ENCODE assay signal across 22 cellular contexts in genomic region chr2:216574046-216574445, GRCh38. TPM values are rescaled to one million over a fixed set of nuclear protein-coding genes. Genes with fewer than 3 reads are reported as not detected.
DNase-seq lines count a peak whose midpoint lies in the region; ATAC-seq, FAIRE-seq and TF ChIP-seq lines count a peak whose summit lies in the region.
"Had no signal": no experiment of that assay in that cellular context is flagged by ENCODE, and none has a peak within 500 bp of the region (broad histone marks: within the 10 kb centered on the region; RNA-seq: fewer than 3 reads in every experiment).

No MANE protein-coding gene starts in this region.

- H3F3A ChIP-seq in GM23248 (ENCODE audit: insufficient read depth), result peaks cover 23% of the 10 kb centered on the region
- no peaks in the 10 kb centered on the region for H3F3A ChIP-seq in smooth muscle cell (ENCODE audit: low read depth)

- peaks cover 2% of the 10 kb centered on the region for H3K27me3 Mint-ChIP-seq in astrocyte (ENCODE audit: low read depth, unreplicated experiment)
- H3K27me3 Mint-ChIP-seq in activated CD4-positive, alpha-beta memory T cell treated with anti-CD3 and anti-CD28 coated beads, Interleukin-2, amount 10 ng/mL, durations not matched to agents 7 days and 5 days, result peaks cover 11% of the 10 kb centered on the region

- no peaks in the 10 kb centered on the region for H3K27me3 ChIP-seq in GM23248 (replicated peaks; ENCODE audit: insufficient read depth)
- H3K27me3 ChIP-seq in astrocyte (ENCODE audit: insufficient read depth, low read length), result no peaks in the 10 kb centered on the region
- H3K27me3 ChIP-seq in left ventricle myocardium inferior (ENCODE audit: low read depth), result no peaks in the 10 kb centered on the region
- no peaks in the 10 kb centered on the region for H3K27me3 ChIP-seq in smooth muscle cell (ENCODE audit: low read depth)

- H4K20me1 ChIP-seq in GM23248 (ENCODE audit: insufficient read depth) (no peaks in the 10 kb centered on the region), astrocyte (ENCODE audit: insufficient read depth, low read length) (no peaks in the 10 kb centered on the region), smooth muscle cell (ENCODE audit: low read depth) (no peaks in the 10 kb centered on the region)

- no peaks in the 10 kb centered on the region for H3K9me2 ChIP-seq in GM23248 (ENCODE audit: insufficient read depth)

- ATAC-seq in HG03196 (IDR thresholded peaks at IDR 0.05; ENCODE audit: unreplicated experiment), result no peak
- no peak for ATAC-seq in esophagus mucosa
- ATAC-seq: foreskin keratinocyte, PC-3 had no signal

- CTCF ChIA-PET in activated CD4-positive, alpha-beta memory T cell treated with anti-CD3 and anti-CD28 coated beads, Interleukin-2, amount 10 ng/mL, durations not matched to agents 7 days and 5 days (lab: Charles Lee), result no interaction called here

- no peak overlapping the region for H3K4me3 Mint-ChIP-seq in astrocyte (ENCODE audit: unreplicated experiment)
- no peak overlapping the region for H3K4me3 Mint-ChIP-seq in activated CD4-positive, alpha-beta memory T cell treated with anti-CD3 and anti-CD28 coated beads, Interleukin-2, amount 10 ng/mL, durations not matched to agents 7 days and 5 days
- H3K4me3 Mint-ChIP-seq: brain, memory B cell, nephron had no signal

- peaks cover 11% of the 10 kb centered on the region for H3K4me1 Mint-ChIP-seq in astrocyte (ENCODE audit: low read depth, unreplicated experiment)
- H3K4me1 Mint-ChIP-seq in activated CD4-positive, alpha-beta memory T cell treated with anti-CD3 and anti-CD28 coated beads, Interleukin-2, amount 10 ng/mL, durations not matched to agents 7 days and 5 days, result no peaks in the 10 kb centered on the region
- H3K4me1 Mint-ChIP-seq: memory B cell had no signal

- H3K9me3 ChIP-seq in GM23248 (ENCODE audit: low read depth) (no peaks in the 10 kb centered on the region), astrocyte (ENCODE audit: insufficient read depth, low read depth, low read length) (no peaks in the 10 kb centered on the region), left ventricle myocardium inferior (replicated peaks) (peaks cover 7% of the 10 kb centered on the region), smooth muscle cell (replicated peaks; ENCODE audit: low read depth) (no peaks in the 10 kb centered on the region)

- no peak overlapping the region for H3K27ac Mint-ChIP-seq in astrocyte (ENCODE audit: unreplicated experiment)
- no peak overlapping the region for H3K27ac Mint-ChIP-seq in activated CD4-positive, alpha-beta memory T cell treated with anti-CD3 and anti-CD28 coated beads, Interleukin-2, amount 10 ng/mL, durations not matched to agents 7 days and 5 days
- H3K27ac Mint-ChIP-seq: brain, memory B cell, nephron had no signal

- DNase-seq in GM23248 (peak; percentile 88), astrocyte (ENCODE audit: low read depth) (no peak), left ventricle myocardium inferior (no peak), smooth muscle cell (lab: John Stamatoyannopoulos, UW; ENCODE audit: unreplicated experiment) (no peak)
- no peak for DNase-seq in stimulated activated CD4-positive, alpha-beta T cell treated with anti-CD3 and anti-CD28 coated beads, Interleukin-4, amount 100 ng/mL, for 1 hour
- DNase-seq in activated CD4-positive, alpha-beta memory T cell treated with anti-CD3 and anti-CD28 coated beads, Interleukin-2, amount 10 ng/mL, durations not matched to agents 7 days and 5 days, result no peak
- DNase-seq: activated CD8-positive, alpha-beta memory T cell treated with anti-CD3 and anti-CD28 coated beads for 24 hours; activated effector memory CD4-positive, alpha-beta T cell treated with anti-CD3 and anti-CD28 coated beads, Interleukin-2, amount 50 U/mL, for 16 hours; DMS53; Kasumi-1; NCI-H1694; NCI-H526 treated with DMSO at 0.1 percent for 48 hours; PC-3; stimulated activated CD8-positive, alpha-beta memory T cell treated with anti-CD3 and anti-CD28 coated beads, Interleukin-4, amount 100 ng/mL, for 48 hours had no signal

- H3K9me3 Mint-ChIP-seq in astrocyte (ENCODE audit: unreplicated experiment), result peaks cover 1% of the 10 kb centered on the region
- H3K9me3 Mint-ChIP-seq in activated CD4-positive, alpha-beta memory T cell treated with anti-CD3 and anti-CD28 coated beads, Interleukin-2, amount 10 ng/mL, durations not matched to agents 7 days and 5 days, result no peaks in the 10 kb centered on the region

- H3K36me3 ChIP-seq in GM23248 (ENCODE audit: low read depth), result no peaks in the 10 kb centered on the region
- no peaks in the 10 kb centered on the region for H3K36me3 ChIP-seq in astrocyte (ENCODE audit: insufficient read depth, low read length)
- H3K36me3 ChIP-seq in left ventricle myocardium inferior, result no peaks in the 10 kb centered on the region
- no peaks in the 10 kb centered on the region for H3K36me3 ChIP-seq in smooth muscle cell (ENCODE audit: low read depth)

- WGBS in GM23248 (ENCODE audit: low coverage in 1 of 2, low lambda C conversion rate in 2 of 2, missing lambda C conversion rate in 2 of 2), 2 experiments, result 0 to 8% methylated on average over 2 of the region's 2 CpGs
- WGBS in smooth muscle cell (ENCODE audit: low lambda C conversion rate), result 15% methylated on average over 2 of the region's 2 CpGs

- POLR2A ChIA-PET in activated CD4-positive, alpha-beta memory T cell treated with anti-CD3 and anti-CD28 coated beads, Interleukin-2, amount 10 ng/mL, durations not matched to agents 7 days and 5 days (lab: Charles Lee), result no interaction called here

- H3K4me1 ChIP-seq in GM23248 (ENCODE audit: insufficient read depth) (peaks cover 20% of the 10 kb centered on the region; the same call in 1 of the 2 replicates), astrocyte (ENCODE audit: insufficient read depth, low read length) (peaks cover 13% of the 10 kb centered on the region), left ventricle myocardium inferior (peaks cover 37% of the 10 kb centered on the region), smooth muscle cell (ENCODE audit: low read depth) (peaks cover 1% of the 10 kb centered on the region)
- H3K4me1 ChIP-seq: foreskin keratinocyte had no signal

- TF ChIP-seq CTCF in astrocyte (IDR thresholded peaks at IDR 0.05; ENCODE audit: insufficient read depth, low read depth, low read length) (no peak), left ventricle myocardium inferior (IDR thresholded peaks at IDR 0.05; ENCODE audit: borderline replicate concordance) (no peak), smooth muscle cell (IDR thresholded peaks at IDR 0.05; ENCODE audit: borderline replicate concordance, insufficient read depth, poor library complexity, severe bottlenecking) (no peak)

- peak; percentile 5 for FAIRE-seq in astrocyte (lab: Jason Lieb, UNC)
- FAIRE-seq: TTC549 had no signal

- H3K4me2 ChIP-seq in GM23248 (ENCODE audit: unreplicated experiment), result no peak overlapping the region
- no peak overlapping the region for H3K4me2 ChIP-seq in astrocyte (ENCODE audit: low read length)
- peak overlapping the region; percentile 16 for H3K4me2 ChIP-seq in smooth muscle cell

- H2AFZ ChIP-seq in GM23248 (no peak overlapping the region), astrocyte (ENCODE audit: low read depth, low read length) (no peak overlapping the region), smooth muscle cell (ENCODE audit: low read depth) (no peak overlapping the region)

- in situ Hi-C loops in GM23248 (cut with MboI), result no loop called here

- H3K27ac ChIP-seq in GM23248 (no peak overlapping the region), astrocyte (ENCODE audit: low read depth, low read length) (no peak overlapping the region), left ventricle myocardium inferior (replicated peaks) (peak overlapping the region; percentile 90), smooth muscle cell (ENCODE audit: low read depth) (no peak overlapping the region)
- H3K27ac ChIP-seq: C4-2B, foreskin keratinocyte had no signal

- intact Hi-C loops in left ventricle myocardium inferior (cut with micrococcal nuclease), result no loop called here

- H3K79me2 ChIP-seq in GM23248 (ENCODE audit: insufficient read depth) (no peaks in the 10 kb centered on the region), astrocyte (ENCODE audit: insufficient read depth, low read length) (no peaks in the 10 kb centered on the region), smooth muscle cell (ENCODE audit: low read depth) (no peaks in the 10 kb centered on the region)

- H3K36me3 Mint-ChIP-seq in astrocyte (ENCODE audit: low read depth, unreplicated experiment), result no peaks in the 10 kb centered on the region
- no peaks in the 10 kb centered on the region for H3K36me3 Mint-ChIP-seq in activated CD4-positive, alpha-beta memory T cell treated with anti-CD3 and anti-CD28 coated beads, Interleukin-2, amount 10 ng/mL, durations not matched to agents 7 days and 5 days (ENCODE audit: low read depth)
- H3K36me3 Mint-ChIP-seq: memory B cell had no signal

- H3K9ac ChIP-seq in GM23248 (no peak overlapping the region), astrocyte (ENCODE audit: low read length) (no peak overlapping the region), smooth muscle cell (ENCODE audit: low read depth) (no peak overlapping the region)

- H3K4me3 ChIP-seq in GM23248 (no peak overlapping the region), astrocyte (ENCODE audit: insufficient read depth, low read depth, low read length) (no peak overlapping the region), left ventricle myocardium inferior (no peak overlapping the region), smooth muscle cell (no peak overlapping the region)

RNA-seq across cellular contexts. Expression of gene IGFBP2, which starts 59.2 kb away (rescaled TPM):
- total RNA-seq in GM23248 (2014; rRNA removed; shearing (Covaris generic)), result 24.0 and 40.1 TPM in 2 replicates
- polyA plus RNA-seq in GM23248 (2016; fragmentation: Nextera tagmentation; extraction: Ambion mirVana), result 5.6 and 12.6 TPM in 2 replicates
- total RNA-seq in astrocyte, result 944 and 1,071 TPM in 2 replicates
- total RNA-seq in left ventricle myocardium inferior, result 136 TPM
- total RNA-seq in smooth muscle cell, result 143 and 162 TPM in 2 replicates
- 225 and 416 TPM in 2 replicates for polyA plus RNA-seq in smooth muscle cell
- total RNA-seq in esophagus mucosa, result 192 TPM
- total RNA-seq in activated CD4-positive, alpha-beta memory T cell treated with anti-CD3 and anti-CD28 coated beads, Interleukin-2, amount 10 ng/mL, durations not matched to agents 7 days and 5 days, result 1 to 10 TPM in 1 of 2 experiments, under 1 TPM in 1; 0.83 to 1.2 TPM

Comparison
In these comparisons a context has a peak if more than half of its experiments do, and no peak if none do; other contexts are left out.
1. RNA of gene IGFBP2, which starts 59.2 kb away (total RNA-seq): 944 to 1,071 TPM in astrocyte, 192 TPM in esophagus mucosa (single experiment), 143 to 162 TPM in smooth muscle cell, 136 TPM in left ventricle myocardium inferior (single experiment) and 24.0 to 40.1 TPM in GM23248; 0.83 to 1.2 TPM in activated CD4-positive, alpha-beta memory T cell treated with anti-CD3 and anti-CD28 coated beads, Interleukin-2, amount 10 ng/mL, durations not matched to agents 7 days and 5 days; every median in the first group is over 10 times any median in the second.